13 cellular contexts compared by ENCODE assay signal in the genomic region with DNA sequence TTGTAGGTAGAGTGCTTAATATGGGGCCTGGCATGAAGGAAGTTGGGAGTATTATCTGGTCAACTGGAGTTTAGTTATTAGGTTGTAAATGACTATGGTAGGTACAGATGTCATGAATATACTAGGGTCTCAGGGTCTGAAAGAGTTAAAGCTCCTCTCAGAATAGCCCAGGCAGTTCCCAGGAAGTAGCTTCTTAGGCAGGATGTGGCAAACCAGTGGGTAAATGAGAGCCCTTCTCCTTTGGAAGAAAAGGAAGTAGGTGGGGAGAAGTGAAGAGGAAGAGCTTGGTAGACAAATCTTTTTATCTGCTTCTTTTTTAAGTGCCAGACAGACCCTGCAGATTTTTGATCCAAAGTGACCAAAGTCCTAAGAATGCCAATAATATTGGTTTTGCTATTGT. TPM values are rescaled to one million over a fixed set of nuclear protein-coding genes. Genes with fewer than 3 reads are reported as not detected.
DNase-seq lines count a peak whose midpoint lies in the region; ATAC-seq, FAIRE-seq and TF ChIP-seq lines count a peak whose summit lies in the region.
"Had no signal": no experiment of that assay in that cellular context is flagged by ENCODE, and none has a peak within 500 bp of the region (broad histone marks: within the 10 kb centered on the region; RNA-seq: fewer than 3 reads in every experiment).

No MANE protein-coding gene starts in this region.

- TF ChIP-seq CTCF in RWPE2 (IDR thresholded peaks at IDR 0.05; ENCODE audit: poor library complexity, severe bottlenecking): no peak
- no peak for TF ChIP-seq CTCF in endodermal cell (conservative IDR thresholded peaks at IDR 0.05)
- TF ChIP-seq CTCF in upper lobe of right lung (IDR thresholded peaks at IDR 0.05): no peak

- H3K4me1 ChIP-seq in RWPE2 (ENCODE audit: insufficient read depth, poor library complexity, severe bottlenecking): peaks cover 6% of the 10 kb centered on the region
- H3K4me1 ChIP-seq in endodermal cell (ENCODE audit: control insufficient read depth, insufficient read depth, low read length): peaks cover 29% of the 10 kb centered on the region
- H3K4me1 ChIP-seq in upper lobe of right lung: peaks cover 22% of the 10 kb centered on the region
- H3K4me1 ChIP-seq: colonic mucosa had no signal

- peaks cover 33% of the 10 kb centered on the region for H3K36me3 ChIP-seq in RWPE2 (ENCODE audit: low read depth)
- H3K36me3 ChIP-seq in endodermal cell (ENCODE audit: control insufficient read depth, insufficient read depth, low read length): peaks cover 36% of the 10 kb centered on the region
- H3K36me3 ChIP-seq in upper lobe of right lung: no peaks in the 10 kb centered on the region
- H3K36me3 ChIP-seq: colonic mucosa had no signal

- H3K27ac Mint-ChIP-seq in endodermal cell: peak overlapping the region; percentile 8

- peaks cover 21% of the 10 kb centered on the region for H3K9me3 Mint-ChIP-seq in endodermal cell

- intact Hi-C loops in left ventricle myocardium superior (cut with micrococcal nuclease): no loop called here
- intact Hi-C loops in left cardiac atrium (cut with DNase I): no loop called here
- intact Hi-C loops in upper lobe of right lung (cut with DNase I): no loop called here

- H3K4me3 Mint-ChIP-seq in endodermal cell: no peak overlapping the region

- ATAC-seq in left ventricle myocardium superior (peak; percentile 48), left cardiac atrium (no peak), RWPE2 (ENCODE audit: low read depth) (no peak), upper lobe of right lung (peak; percentile 68)

- H3K27me3 ChIP-seq in RWPE2 (ENCODE audit: insufficient read depth, poor library complexity, severe bottlenecking) (no peaks in the 10 kb centered on the region), endodermal cell (ENCODE audit: control insufficient read depth, insufficient read depth, low read length, poor library complexity, severe bottlenecking) (no peaks in the 10 kb centered on the region), upper lobe of right lung (no peaks in the 10 kb centered on the region)
- H3K27me3 ChIP-seq: colonic mucosa had no signal

- H3K27me3 Mint-ChIP-seq in endodermal cell (ENCODE audit: insufficient read depth): no peaks in the 10 kb centered on the region

- H3K27ac ChIP-seq in RWPE2 (ENCODE audit: poor library complexity, severe bottlenecking): peak overlapping the region; percentile 8
- H3K27ac ChIP-seq in endodermal cell (ENCODE audit: low read depth, low read length): no peak overlapping the region
- no peak overlapping the region for H3K27ac ChIP-seq in upper lobe of right lung
- H3K27ac ChIP-seq: colonic mucosa had no signal

- no peak for FAIRE-seq in HTR-8/SVneo (lab: Jason Lieb, UNC)

- peaks cover 54% of the 10 kb centered on the region for H3K4me1 Mint-ChIP-seq in endodermal cell

- DNase-seq in left ventricle myocardium superior: no peak
- DNase-seq in left cardiac atrium: no peak
- DNase-seq in RWPE2 (ENCODE audit: low spot score): no peak
- DNase-seq in endodermal cell: no peak
- no peak for DNase-seq in upper lobe of right lung
- DNase-seq in hepatic stellate cell (ENCODE audit: low spot score): no peak
- DNase-seq in dedifferentiated amniotic fluid mesenchymal stem cell (ENCODE audit: extremely low spot score): no peak
- DNase-seq in HTR-8/SVneo (ENCODE audit: insufficient read length, low spot score): no peak
- DNase-seq: colonic mucosa, glutamatergic neuron, HCEC 1CT, NCI-H2081, SHP77 treated with DMSO at 0.1 percent for 48 hours had no signal

- peaks cover 24% of the 10 kb centered on the region for H3K36me3 Mint-ChIP-seq in endodermal cell (ENCODE audit: low read depth)

- H3K4me3 ChIP-seq in RWPE2 (ENCODE audit: severe bottlenecking): no peak overlapping the region
- peak overlapping the region; percentile 34 for H3K4me3 ChIP-seq in endodermal cell (ENCODE audit: low read length)
- no peak overlapping the region for H3K4me3 ChIP-seq in upper lobe of right lung
- H3K4me3 ChIP-seq: colonic mucosa had no signal

- peaks cover 8% of the 10 kb centered on the region for H3K9me3 ChIP-seq in RWPE2 (ENCODE audit: severe bottlenecking)
- peaks cover 18% of the 10 kb centered on the region for H3K9me3 ChIP-seq in endodermal cell (ENCODE audit: control insufficient read depth, low read length)
- H3K9me3 ChIP-seq in upper lobe of right lung: no peaks in the 10 kb centered on the region
- H3K9me3 ChIP-seq: colonic mucosa had no signal

- H3K9ac ChIP-seq in endodermal cell (ENCODE audit: extremely low read depth, low read length, poor library complexity, severe bottlenecking): no peak overlapping the region

RNA-seq across cellular contexts. Expression of a gene that starts 24.5 kb away (rescaled TPM):
- total RNA-seq in left ventricle myocardium superior (40.4 TPM), left cardiac atrium (10 to 100 TPM; 40.3 to 52.3 TPM), endodermal cell (10 to 100 TPM; 73.7 to 81.2 TPM), upper lobe of right lung (44.5 TPM)
- polyA plus RNA-seq in endodermal cell (2013, experiment 1 of 2): 50.6 TPM
- polyA plus RNA-seq in endodermal cell (2013, experiment 2 of 2): 49.3 TPM

RNA-seq across cellular contexts. Expression of a gene that starts 54.7 kb away (rescaled TPM):
- total RNA-seq in left ventricle myocardium superior: 4.0 TPM
- total RNA-seq in left cardiac atrium: 1 to 10 TPM; 4.3 to 6.1 TPM
- 10 to 100 TPM; 19.7 to 25.5 TPM for total RNA-seq in endodermal cell
- polyA plus RNA-seq in endodermal cell (2013, experiment 1 of 2): 21.3 TPM
- polyA plus RNA-seq in endodermal cell (2013, experiment 2 of 2): 22.4 TPM
- total RNA-seq in upper lobe of right lung: 4.6 TPM

Comparison
In these comparisons a context has a peak if more than half of its experiments do, and no peak if none do; other contexts are left out.
1. ATAC-seq: peak in left ventricle myocardium superior (single experiment) and upper lobe of right lung (single experiment); none in left cardiac atrium (0 of 2) and RWPE2 (single experiment).